29 cellular contexts compared by ENCODE assay signal in the genomic region with DNA sequence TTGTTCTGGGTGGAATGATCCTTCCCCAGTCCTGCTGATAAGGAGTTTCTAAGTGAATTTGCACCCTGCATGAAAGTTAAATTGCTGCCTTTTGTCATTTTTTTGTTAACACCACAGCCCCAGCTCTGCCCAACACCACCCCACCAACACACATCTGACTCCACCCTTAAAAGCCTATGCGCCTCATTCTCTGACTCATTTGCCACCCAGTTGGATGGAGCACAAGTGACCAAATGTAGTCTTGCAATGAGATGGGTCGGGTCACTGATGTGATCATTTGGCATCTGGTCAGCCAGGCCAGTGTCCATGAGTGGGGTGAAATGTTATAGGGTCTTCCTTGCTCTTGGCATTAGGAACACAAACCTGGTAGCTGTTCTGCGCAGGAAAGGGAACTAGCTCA.
"Had no signal": no experiment of that assay in that cellular context is flagged by ENCODE, and none has a peak within 500 bp of the region (broad histone marks: within the 10 kb centered on the region; RNA-seq: fewer than 3 reads in every experiment).

No MANE protein-coding gene starts in this region.

- DNase-seq: hypothalamus; immature natural killer cell; kidney; left colon; left ventricle myocardium inferior; mesendoderm; naive B cell; natural killer cell; nephron progenitor cell; occipital lobe; right lobe of liver; stimulated activated CD4-positive, alpha-beta T cell treated with anti-CD3 and anti-CD28 coated beads, Interleukin-12 subunit alpha, Interleukin-12 subunit beta, amount 100 ng/mL, for 4 hours; stimulated activated CD4-positive, alpha-beta T cell treated with anti-CD3 and anti-CD28 coated beads, Interleukin-15, amount 100 ng/mL, for 24 hours; stimulated activated CD4-positive, alpha-beta T cell treated with anti-CD3 and anti-CD28 coated beads, Interleukin-2, amount 100 ng/mL, for 24 hours; stimulated activated CD4-positive, alpha-beta T cell treated with anti-CD3 and anti-CD28 coated beads, Interleukin-4, amount 100 ng/mL, for 1 hour; stimulated activated naive B cell treated with anti-CD40 and anti-IgM and Interleukin-4, amounts not matched to agents 10 μg/mL and 1 μg/mL and 100 μg/mL, for 72 hours; stimulated activated naive CD8-positive, alpha-beta T cell treated with anti-CD3 and anti-CD28 coated beads, Interleukin-15, Interleukin-2, amounts not matched to agents 100 U/mL and 50 U/mL, for 24 hours; stomach; tibial artery; trophoblast cell; upper lobe of right lung had no signal

- H3K9me3 ChIP-seq: left ventricle myocardium inferior, neutrophil, right atrium auricular region, right lobe of liver, stomach, suprapubic skin, thoracic aorta, tibial artery, upper lobe of right lung had no signal

- H3K27me3 ChIP-seq: neural progenitor cell, right atrium auricular region, right lobe of liver, stomach, suprapubic skin, upper lobe of right lung had no signal

- H3K36me3 ChIP-seq: left ventricle myocardium inferior, neural progenitor cell, neutrophil, right atrium auricular region, right lobe of liver, stomach, suprapubic skin, thoracic aorta, tibial artery, upper lobe of right lung had no signal

- H2AFZ ChIP-seq: neural progenitor cell, parathyroid adenoma had no signal

- H3K4me2 ChIP-seq: neural progenitor cell had no signal

- H3K4me1 ChIP-seq: left ventricle myocardium inferior, parathyroid adenoma, right atrium auricular region, right lobe of liver, tibial artery, upper lobe of right lung had no signal

- ATAC-seq: left colon; natural killer cell; right lobe of liver; stimulated activated naive B cell treated with anti-CD40 and anti-IgM and Interleukin-4, amounts not matched to agents 10 μg/mL and 1 μg/mL and 100 μg/mL, for 72 hours; stimulated activated naive CD8-positive, alpha-beta T cell treated with anti-CD3 and anti-CD28 coated beads, Interleukin-15, Interleukin-2, amounts not matched to agents 100 U/mL and 50 U/mL, for 24 hours; upper lobe of right lung had no signal

- H3K79me2 ChIP-seq: parathyroid adenoma had no signal

- H3K9ac ChIP-seq: neural progenitor cell, parathyroid adenoma had no signal

- H3K4me3 ChIP-seq: left ventricle myocardium inferior, lung, neural progenitor cell, right atrium auricular region, right lobe of liver, skin epidermis, stomach, suprapubic skin, thoracic aorta, tibial artery, upper lobe of right lung had no signal

- H3K27ac ChIP-seq: left ventricle myocardium inferior, neural progenitor cell, neutrophil, parathyroid adenoma, right atrium auricular region, right lobe of liver, skin epidermis, stomach, suprapubic skin, thoracic aorta, tibial artery, upper lobe of right lung had no signal
